ENCODE assay signal across 11 cellular contexts in the genomic region with DNA sequence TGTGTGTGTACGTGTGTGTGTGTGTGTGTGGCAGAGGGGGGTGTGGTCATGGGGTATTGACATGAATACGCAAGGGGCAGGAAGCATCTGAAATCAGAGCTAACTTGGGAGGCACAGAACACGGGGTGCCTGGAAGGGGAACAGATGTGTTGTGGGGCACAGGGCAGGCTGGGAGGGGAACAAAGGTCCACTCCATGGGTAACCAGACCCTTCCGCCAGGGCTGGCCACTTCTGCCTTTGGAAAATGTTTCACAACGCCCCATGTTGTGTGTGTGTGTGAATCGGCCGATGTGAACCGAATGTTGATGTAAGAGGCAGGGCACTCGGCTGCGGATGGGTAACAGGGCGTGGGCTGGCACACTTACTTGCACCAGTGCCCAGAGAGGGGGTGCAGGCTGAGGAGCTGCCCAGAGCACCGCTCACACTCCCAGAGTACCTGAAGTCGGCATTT. TPM values are rescaled to one million over a fixed set of nuclear protein-coding genes. Genes with fewer than 3 reads are reported as not detected.
DNase-seq lines count a peak whose midpoint lies in the region; ATAC-seq and TF ChIP-seq lines count a peak whose summit lies in the region.
"Had no signal": no experiment of that assay in that cellular context is flagged by ENCODE, and none has a peak within 500 bp of the region (broad histone marks: within the 10 kb centered on the region; RNA-seq: fewer than 3 reads in every experiment).

A gene with protein sequence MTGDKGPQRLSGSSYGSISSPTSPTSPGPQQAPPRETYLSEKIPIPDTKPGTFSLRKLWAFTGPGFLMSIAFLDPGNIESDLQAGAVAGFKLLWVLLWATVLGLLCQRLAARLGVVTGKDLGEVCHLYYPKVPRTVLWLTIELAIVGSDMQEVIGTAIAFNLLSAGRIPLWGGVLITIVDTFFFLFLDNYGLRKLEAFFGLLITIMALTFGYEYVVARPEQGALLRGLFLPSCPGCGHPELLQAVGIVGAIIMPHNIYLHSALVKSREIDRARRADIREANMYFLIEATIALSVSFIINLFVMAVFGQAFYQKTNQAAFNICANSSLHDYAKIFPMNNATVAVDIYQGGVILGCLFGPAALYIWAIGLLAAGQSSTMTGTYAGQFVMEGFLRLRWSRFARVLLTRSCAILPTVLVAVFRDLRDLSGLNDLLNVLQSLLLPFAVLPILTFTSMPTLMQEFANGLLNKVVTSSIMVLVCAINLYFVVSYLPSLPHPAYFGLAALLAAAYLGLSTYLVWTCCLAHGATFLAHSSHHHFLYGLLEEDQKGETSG (plus strand): TSS at position 358 of the 451 bp plus-strand sequence. CDS start 96 bp downstream, outside the sequence.

- no peaks in the 10 kb centered on the region for H3K36me3 ChIP-seq in IMR-90 (ENCODE audit: control insufficient read depth, insufficient read depth, low read length)
- no peaks in the 10 kb centered on the region for H3K36me3 ChIP-seq in lung (ENCODE audit: control insufficient read depth in 2 of 2, insufficient read depth in 2 of 2, low read length in 2 of 2)

- no peak within 1 kb of the TSS for H2BK5ac ChIP-seq in IMR-90 (ENCODE audit: low read depth, low read length, poor library complexity, severe bottlenecking)

- no peaks in the 10 kb centered on the region for H3K4me1 Mint-ChIP-seq in endothelial cell (ENCODE audit: unreplicated experiment)
- H3K4me1 Mint-ChIP-seq in stimulated activated effector memory CD8-positive, alpha-beta T cell treated with anti-CD3 and anti-CD28 coated beads, Interleukin-12 subunit alpha, Interleukin-12 subunit beta, amount 100 ng/mL, for 72 hours: peaks cover 7% of the 10 kb centered on the region
- no peaks in the 10 kb centered on the region for H3K4me1 Mint-ChIP-seq in osteocyte (ENCODE audit: unreplicated experiment)

- in situ Hi-C loops in IMR-90 (cut with MboI; ENCODE audit: low sequenced_read_pairs): no loop called here

- BruUV-seq in IMR-90 (replicated peaks; lab: Mats Ljungman, UMichigan): no TSS peak

- H3K4ac ChIP-seq in IMR-90 (ENCODE audit: low read depth, low read length): no peak within 1 kb of the TSS

- 67% methylated on average over 3 of the region's 13 CpGs; no CpG with 5 or more reads in 1 of the 2 experiments for WGBS in IMR-90 (ENCODE audit: extremely low coverage in 2 of 2, insufficient read length in 1 of 2), 2 experiments
- 51 to 68% methylated on average over 13 of the region's 13 CpGs for WGBS in lung, 2 donors

- no peak within 1 kb of the TSS for H3K4me2 ChIP-seq in IMR-90 (ENCODE audit: low read depth, low read length)

- H3K4me3 Mint-ChIP-seq in endothelial cell (ENCODE audit: unreplicated experiment) (peak within 1 kb of the TSS; percentile 69), osteocyte (ENCODE audit: unreplicated experiment) (no peak within 1 kb of the TSS)
- no peak within 1 kb of the TSS for H3K4me3 Mint-ChIP-seq in stimulated activated effector memory CD8-positive, alpha-beta T cell treated with anti-CD3 and anti-CD28 coated beads, Interleukin-12 subunit alpha, Interleukin-12 subunit beta, amount 100 ng/mL, for 72 hours

- H3K27ac ChIP-seq in IMR-90 (ENCODE audit: insufficient read depth, low read length) (no peak within 1 kb of the TSS), lung (ENCODE audit: low read depth in 1 of 2, low read length in 1 of 2) (peak within 1 kb of the TSS in 1 of 2 donors; percentile 63)
- H3K27ac ChIP-seq: C4-2B, foreskin keratinocyte had no signal

- H2BK15ac ChIP-seq in IMR-90 (ENCODE audit: low read depth, low read length): no peak within 1 kb of the TSS

- H3K14ac ChIP-seq in IMR-90 (replicated peaks; ENCODE audit: low read depth, low read length): no peak within 1 kb of the TSS

- no peak within 1 kb of the TSS for H3K23ac ChIP-seq in IMR-90 (ENCODE audit: low read depth, low read length)

- H2AK5ac ChIP-seq in IMR-90 (ENCODE audit: low read depth, low read length): no peak within 1 kb of the TSS

- no peak for TF ChIP-seq POLR2A in IMR-90 (IDR thresholded peaks at IDR 0.05; ENCODE audit: low read depth, low read length)

- H4K20me1 ChIP-seq in IMR-90 (ENCODE audit: insufficient read depth, low read length): no peaks in the 10 kb centered on the region

- no peaks in the 10 kb centered on the region for H3K4me1 ChIP-seq in IMR-90 (ENCODE audit: control insufficient read depth, insufficient read depth, low read length)
- H3K4me1 ChIP-seq in lung (ENCODE audit: control insufficient read depth in 2 of 2, insufficient read depth in 2 of 2, low read length in 2 of 2): peaks cover 0 to 2% of the 10 kb centered on the region in 2 donors

- TF ChIP-seq CTCF in IMR-90 (conservative IDR thresholded peaks at IDR 0.05; ENCODE audit: low read depth, low read length): no peak
- TF ChIP-seq CTCF in endothelial cell (IDR thresholded peaks at IDR 0.05; ENCODE audit: unreplicated experiment): no peak
- no peak for TF ChIP-seq CTCF in lung (IDR thresholded peaks at IDR 0.05; ENCODE audit: control extremely low read depth, extremely low read depth)
- no peak for TF ChIP-seq CTCF in osteocyte (IDR thresholded peaks at IDR 0.05)

- ATAC-seq in IMR-90 (ENCODE audit: low read depth) (no peak), lung (ENCODE audit: insufficient read depth, low FRiP score) (peak; percentile 61), SK-N-SH treated with all-trans-retinoic acid at 6 μM for 48 hours (no peak)
- peak; percentile 15 for ATAC-seq in stimulated activated effector memory CD8-positive, alpha-beta T cell treated with anti-CD3 and anti-CD28 coated beads, Interleukin-12 subunit alpha, Interleukin-12 subunit beta, amount 100 ng/mL, for 72 hours
- ATAC-seq: foreskin keratinocyte had no signal

- H3K9me3 Mint-ChIP-seq in endothelial cell (ENCODE audit: unreplicated experiment): no peaks in the 10 kb centered on the region
- H3K9me3 Mint-ChIP-seq in stimulated activated effector memory CD8-positive, alpha-beta T cell treated with anti-CD3 and anti-CD28 coated beads, Interleukin-12 subunit alpha, Interleukin-12 subunit beta, amount 100 ng/mL, for 72 hours: no peaks in the 10 kb centered on the region
- H3K9me3 Mint-ChIP-seq in osteocyte (ENCODE audit: unreplicated experiment): no peaks in the 10 kb centered on the region

- H3K27me3 Mint-ChIP-seq in endothelial cell (ENCODE audit: unreplicated experiment): peaks cover 10% of the 10 kb centered on the region
- H3K27me3 Mint-ChIP-seq in osteocyte (ENCODE audit: unreplicated experiment): peaks cover 15% of the 10 kb centered on the region

- CTCF ChIA-PET in IMR-90 (lab: Yijun Ruan, JAX): no interaction called here

- H4K91ac ChIP-seq in IMR-90 (ENCODE audit: insufficient read depth, low read depth, low read length): no peak within 1 kb of the TSS

- no peak within 1 kb of the TSS for H3K27ac Mint-ChIP-seq in endothelial cell (ENCODE audit: unreplicated experiment)
- no peak within 1 kb of the TSS for H3K27ac Mint-ChIP-seq in stimulated activated effector memory CD8-positive, alpha-beta T cell treated with anti-CD3 and anti-CD28 coated beads, Interleukin-12 subunit alpha, Interleukin-12 subunit beta, amount 100 ng/mL, for 72 hours
- H3K27ac Mint-ChIP-seq in osteocyte (ENCODE audit: unreplicated experiment): no peak within 1 kb of the TSS

- peaks cover 21% of the 10 kb centered on the region for H3K27me3 ChIP-seq in IMR-90 (ENCODE audit: control insufficient read depth, insufficient read depth, low read length)
- H3K27me3 ChIP-seq in lung (ENCODE audit: control insufficient read depth, insufficient read depth): no peaks in the 10 kb centered on the region
- H3K27me3 ChIP-seq: foreskin keratinocyte had no signal

- DNase-seq in IMR-90 (no peak), endothelial cell (ENCODE audit: low spot score) (no peak), lung (ENCODE audit: low spot score) (peak; percentile 79), SW 1271 (lab: John Stamatoyannopoulos, UW) (no peak), osteocyte (ENCODE audit: extremely low spot score, unreplicated experiment) (no peak)
- no peak for DNase-seq in stimulated activated effector memory CD8-positive, alpha-beta T cell treated with anti-CD3 and anti-CD28 coated beads, Interleukin-12 subunit alpha, Interleukin-12 subunit beta, amount 100 ng/mL, for 72 hours (ENCODE audit: low spot score in 2 of 2)
- DNase-seq in stimulated activated CD4-positive, alpha-beta T cell treated with anti-CD3 and anti-CD28 coated beads, Interleukin-2, amount 100 ng/mL, for 24 hours: no peak
- DNase-seq: activated CD4-positive, CD25-positive, alpha-beta regulatory T cell treated with anti-CD3 and anti-CD28 coated beads, Interleukin-2, amount 50 U/mL, for 72 hours; foreskin keratinocyte had no signal

- H2AFZ ChIP-seq in IMR-90 (replicated peaks; ENCODE audit: low read length, poor library complexity): no peak within 1 kb of the TSS

- POLR2A ChIA-PET in IMR-90 (lab: Charles Lee; ENCODE audit: unreplicated experiment): no interaction called here

- H3K36me3 Mint-ChIP-seq in endothelial cell (ENCODE audit: low read depth, unreplicated experiment): no peaks in the 10 kb centered on the region
- no peaks in the 10 kb centered on the region for H3K36me3 Mint-ChIP-seq in stimulated activated effector memory CD8-positive, alpha-beta T cell treated with anti-CD3 and anti-CD28 coated beads, Interleukin-12 subunit alpha, Interleukin-12 subunit beta, amount 100 ng/mL, for 72 hours
- no peaks in the 10 kb centered on the region for H3K36me3 Mint-ChIP-seq in osteocyte (ENCODE audit: unreplicated experiment)

- no peak within 1 kb of the TSS for H4K8ac ChIP-seq in IMR-90 (ENCODE audit: low read depth in 2 of 2, low read length in 2 of 2)

- no peak within 1 kb of the TSS for H3K18ac ChIP-seq in IMR-90 (ENCODE audit: low read depth, low read length)

- H3K9me1 ChIP-seq in IMR-90 (ENCODE audit: insufficient read depth, low read length): no peaks in the 10 kb centered on the region

- intact Hi-C loops in IMR-90 (cut with micrococcal nuclease): no loop called here

- H3K79me1 ChIP-seq in IMR-90 (ENCODE audit: low read depth in 1 of 2, low read length in 2 of 2): no peaks in the 10 kb centered on the region

- H2BK120ac ChIP-seq in IMR-90 (ENCODE audit: low read depth, low read length): no peak within 1 kb of the TSS

- no peak within 1 kb of the TSS for H3K9ac ChIP-seq in IMR-90 (ENCODE audit: low read depth, low read length)

- dilution Hi-C loops in IMR-90 (cut with HindIII; ENCODE audit: low sequenced_read_pairs, unreplicated experiment): no loop called here

- no peaks in the 10 kb centered on the region for H3K9me3 ChIP-seq in IMR-90 (ENCODE audit: control insufficient read depth, insufficient read depth, low read length)
- H3K9me3 ChIP-seq in lung (ENCODE audit: control insufficient read depth in 2 of 2, insufficient read depth in 1 of 2, low read length in 1 of 2): no peaks in the 10 kb centered on the region

- no peak for TF ChIP-seq RAD21 in IMR-90 (IDR thresholded peaks at IDR 0.05; ENCODE audit: low read length)

- H2BK20ac ChIP-seq in IMR-90 (ENCODE audit: low read depth, low read length): no peak within 1 kb of the TSS

- no peak within 1 kb of the TSS for H4K5ac ChIP-seq in IMR-90 (ENCODE audit: low read depth, low read length)

- peak within 1 kb of the TSS; percentile 65 for H2AK9ac ChIP-seq in IMR-90 (replicated peaks; ENCODE audit: low read depth, low read length, poor library complexity)

- H3K4me3 ChIP-seq in IMR-90 (ENCODE audit: insufficient read depth, low read depth, low read length) (no peak within 1 kb of the TSS), lung (no peak within 1 kb of the TSS)

- no peak within 1 kb of the TSS for H3K56ac ChIP-seq in IMR-90 (ENCODE audit: extremely low read depth, insufficient read depth, low read length)

RNA-seq across cellular contexts. Expression of the gene that starts here (rescaled TPM):
- total RNA-seq in IMR-90 (2012; rRNA removed) (under 0.01 TPM in 2 replicates), endothelial cell (ENCODE audit: unreplicated experiment) (not detected), lung (100 to 1,000 TPM in 1 of 2 donors, 10 to 100 TPM in 1; 57.6 to 262 TPM), osteocyte (0.16 and 0.21 TPM in 2 replicates)
- polyA plus RNA-seq in IMR-90 (2012; rRNA removed) (0.03 and 0.07 TPM in 2 replicates), lung (100 to 1,000 TPM; 206 to 359 TPM)
- polyA plus RNA-seq in IMR-90 (2012; cell fraction: cytosol; rRNA removed): 0.02 and 0.03 TPM in 2 replicates
- polyA plus RNA-seq in IMR-90 (2012; cell fraction: nucleus; rRNA removed; ENCODE audit: low replicate concordance): 0.06 and 0.07 TPM in 2 replicates

Comparison
In these comparisons a context has a peak if more than half of its experiments do, and no peak if none do; other contexts are left out.
1. RNA of the gene that starts here (total RNA-seq): 57.6 to 262 TPM in lung; 0.16 to 0.21 TPM in osteocyte, under 0.01 TPM in IMR-90 and not detected in endothelial cell (single experiment); every median in the first group is over 10 times any median in the second.
2. RNA of the gene that starts here (polyA plus RNA-seq): 206 to 359 TPM in lung; 0.02 to 0.07 TPM in IMR-90; every median in the first group is over 100 times any median in the second.
3. ATAC-seq: peak in lung (single experiment) and stimulated activated effector memory CD8-positive, alpha-beta T cell treated with anti-CD3 and anti-CD28 coated beads, Interleukin-12 subunit alpha, Interleukin-12 subunit beta, amount 100 ng/mL, for 72 hours (single experiment); none in IMR-90 (single experiment) and SK-N-SH treated with all-trans-retinoic acid at 6 μM for 48 hours (single experiment).